In the genomic region with DNA sequence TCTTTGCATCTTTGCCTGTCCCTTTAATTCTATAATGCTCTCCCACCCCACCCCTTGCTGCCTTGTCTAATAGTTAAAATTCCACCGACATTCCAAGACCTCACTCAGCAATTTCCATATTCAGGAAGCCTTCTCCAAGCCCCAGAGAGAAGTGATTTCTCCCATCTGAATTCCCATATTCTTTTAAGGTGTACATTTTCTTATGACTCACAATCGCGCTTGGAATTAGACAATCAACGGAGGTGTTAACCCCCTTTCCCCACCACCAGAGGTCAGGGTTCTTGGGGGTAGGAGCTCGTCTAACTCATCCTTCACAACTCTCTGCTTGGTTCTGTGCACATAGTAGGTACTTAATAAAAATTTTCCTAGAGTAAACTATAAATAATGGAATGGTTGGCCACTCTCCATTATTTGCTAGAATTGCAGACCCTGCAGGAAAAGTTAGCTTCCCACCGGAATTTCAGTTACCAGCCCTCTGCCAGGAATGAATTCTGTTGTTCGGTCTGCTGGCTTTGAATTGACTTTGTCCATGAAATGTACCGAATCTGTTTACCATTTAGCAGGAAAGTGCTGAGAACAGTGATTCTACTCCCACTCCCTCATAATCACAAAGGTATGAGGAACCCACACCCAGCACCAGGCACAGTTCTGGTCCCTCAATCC, we compare ENCODE assay signal across 26 cellular contexts. TPM values are rescaled to one million over a fixed set of nuclear protein-coding genes. Genes with fewer than 3 reads are reported as not detected.
A peak's percentile ranks its signal among the peaks of the same experiment; 100 is the strongest.
DNase-seq lines count a peak whose midpoint lies in the region; ATAC-seq, FAIRE-seq and TF ChIP-seq lines count a peak whose summit lies in the region.
"Had no signal": no experiment of that assay in that cellular context is flagged by ENCODE, and none has a peak within 500 bp of the region (broad histone marks: within the 10 kb centered on the region; RNA-seq: fewer than 3 reads in every experiment).

No MANE protein-coding gene starts in this region.

- no peaks in the 10 kb centered on the region for H4K20me1 ChIP-seq in astrocyte (ENCODE audit: insufficient read depth, low read length)

- no peak overlapping the region for H3K27ac ChIP-seq in astrocyte (ENCODE audit: low read depth, low read length)
- H3K27ac ChIP-seq: C4-2B, gastrocnemius medialis, KMS-11, lower lobe of right lung, prostate gland, testis had no signal

- no peaks in the 10 kb centered on the region for H3K9me3 Mint-ChIP-seq in astrocyte (ENCODE audit: unreplicated experiment)
- H3K9me3 Mint-ChIP-seq: activated naive CD4-positive, alpha-beta T cell treated with anti-CD3 and anti-CD28 coated beads, Interleukin-2, amount 50 U/mL, for 72 hours; activated T-cell treated with anti-CD3 and anti-CD28 coated beads, Interleukin-2, amount 50 U/mL, for 72 hours had no signal

- no peak overlapping the region for H3K4me3 Mint-ChIP-seq in astrocyte (ENCODE audit: unreplicated experiment)
- H3K4me3 Mint-ChIP-seq: activated T-cell treated with anti-CD3 and anti-CD28 coated beads, Interleukin-2, amount 50 U/mL, for 72 hours had no signal

- H3K79me2 ChIP-seq in astrocyte (ENCODE audit: insufficient read depth, low read length): no peaks in the 10 kb centered on the region

- no peak overlapping the region for H2AFZ ChIP-seq in astrocyte (ENCODE audit: low read depth, low read length)

- no peaks in the 10 kb centered on the region for H3K4me1 ChIP-seq in astrocyte (ENCODE audit: insufficient read depth, low read length)
- H3K4me1 ChIP-seq: gastrocnemius medialis, lower lobe of right lung, prostate gland had no signal

- peaks cover 34% of the 10 kb centered on the region for H3K27me3 Mint-ChIP-seq in astrocyte (ENCODE audit: low read depth, unreplicated experiment)

- H3K9me3 ChIP-seq in astrocyte (ENCODE audit: insufficient read depth, low read depth, low read length): no peaks in the 10 kb centered on the region
- H3K9me3 ChIP-seq: gastrocnemius medialis, lower lobe of right lung, prostate gland, testis had no signal

- no peak for FAIRE-seq in astrocyte (lab: Jason Lieb, UNC)

- H3K4me2 ChIP-seq in astrocyte (ENCODE audit: low read length): peak overlapping the region; percentile 27
- H3K4me2 ChIP-seq: KMS-11 had no signal

- DNase-seq in NCI-H82 (lab: John Stamatoyannopoulos, UW): peak; percentile 0
- no peak for DNase-seq in NCI-H82 treated with DMSO at 0.1 percent for 48 hours (lab: John Stamatoyannopoulos, UW; ENCODE audit: unreplicated experiment)
- DNase-seq in astrocyte (ENCODE audit: low read depth): no peak
- peak; percentile 53 for DNase-seq in kidney glomerular epithelial cell (lab: John Stamatoyannopoulos, UW)
- no peak for DNase-seq in GM20000 (ENCODE audit: low spot score)
- DNase-seq: 8988T; activated T-cell treated with anti-CD3 and anti-CD28 coated beads, Interleukin-2, amount 50 U/mL, for 72 hours; cortex of kidney; DMS153; gastrocnemius medialis; lower lobe of right lung; NCI-H2081 treated with DMSO at 0.1 percent for 48 hours; NCI-H526; stimulated activated CD4-positive, alpha-beta T cell treated with anti-CD3 and anti-CD28 coated beads, Interleukin-12 subunit alpha, Interleukin-12 subunit beta, amount 100 ng/mL, for 4 hours; T-helper 9 cell; testis had no signal

- H3K36me3 ChIP-seq in astrocyte (ENCODE audit: insufficient read depth, low read length): no peaks in the 10 kb centered on the region
- H3K36me3 ChIP-seq: gastrocnemius medialis, lower lobe of right lung, prostate gland had no signal

- no peak overlapping the region for H3K4me3 ChIP-seq in astrocyte (ENCODE audit: insufficient read depth, low read depth, low read length)
- H3K4me3 ChIP-seq: gastrocnemius medialis, lower lobe of right lung, prostate gland, testis had no signal

- no peaks in the 10 kb centered on the region for H3K36me3 Mint-ChIP-seq in astrocyte (ENCODE audit: low read depth, unreplicated experiment)
- H3K36me3 Mint-ChIP-seq: activated naive CD4-positive, alpha-beta T cell treated with anti-CD3 and anti-CD28 coated beads, Interleukin-2, amount 50 U/mL, for 72 hours; brain had no signal

- no peak overlapping the region for H3K9ac ChIP-seq in astrocyte (ENCODE audit: low read length)
- H3K9ac ChIP-seq: KMS-11 had no signal

- H3K27ac Mint-ChIP-seq in astrocyte (ENCODE audit: unreplicated experiment): no peak overlapping the region
- H3K27ac Mint-ChIP-seq: activated naive CD4-positive, alpha-beta T cell treated with anti-CD3 and anti-CD28 coated beads, Interleukin-2, amount 50 U/mL, for 72 hours; activated T-cell treated with anti-CD3 and anti-CD28 coated beads, Interleukin-2, amount 50 U/mL, for 72 hours had no signal

- TF ChIP-seq CTCF in astrocyte (IDR thresholded peaks at IDR 0.05; ENCODE audit: insufficient read depth, low read depth, low read length): no peak
- TF ChIP-seq CTCF in GM20000 (IDR thresholded peaks at IDR 0.05; ENCODE audit: extremely low read depth, missing control alignments): no peak

- H3K27me3 ChIP-seq in astrocyte (ENCODE audit: insufficient read depth, low read length): peaks cover 20% of the 10 kb centered on the region
- H3K27me3 ChIP-seq: testis had no signal

- ATAC-seq in HG03139 (IDR thresholded peaks at IDR 0.05; ENCODE audit: unreplicated experiment): no peak
- ATAC-seq in GM21515 (IDR thresholded peaks at IDR 0.05; ENCODE audit: unreplicated experiment): no peak
- no peak for ATAC-seq in HG02840 (IDR thresholded peaks at IDR 0.05; ENCODE audit: low FRiP score, unreplicated experiment)
- ATAC-seq: activated CD4-positive, CD25-positive, alpha-beta regulatory T cell treated with anti-CD3 and anti-CD28 coated beads, Interleukin-2, amount 50 U/mL, for 24 hours; activated naive CD4-positive, alpha-beta T cell treated with anti-CD3 and anti-CD28 coated beads, Interleukin-2, amount 50 U/mL, for 72 hours; activated T-cell treated with anti-CD3 and anti-CD28 coated beads, Interleukin-2, amount 50 U/mL, for 72 hours; gastrocnemius medialis; lower lobe of right lung had no signal

- peaks cover 16% of the 10 kb centered on the region for H3K4me1 Mint-ChIP-seq in astrocyte (ENCODE audit: low read depth, unreplicated experiment)

RNA-seq across cellular contexts. Expression of a gene that starts 5.0 kb away (rescaled TPM):
- 0.45 and 0.60 TPM in 2 replicates for total RNA-seq in astrocyte
- total RNA-seq: activated naive CD4-positive, alpha-beta T cell treated with anti-CD3 and anti-CD28 coated beads, Interleukin-2, amount 50 U/mL, for 72 hours; activated T-cell treated with anti-CD3 and anti-CD28 coated beads, Interleukin-2, amount 50 U/mL, for 72 hours; gastrocnemius medialis; myocyte had no signal

Comparison
In these comparisons a context has a peak if more than half of its experiments do, and no peak if none do; other contexts are left out.
1. DNase-seq: peak in NCI-H82 (single experiment) and kidney glomerular epithelial cell (single experiment); none in NCI-H82 treated with DMSO at 0.1 percent for 48 hours (single experiment), astrocyte (single experiment) and GM20000 (single experiment).